Comparison of ENCODE assay signal across 8 cellular contexts in the genomic region with DNA sequence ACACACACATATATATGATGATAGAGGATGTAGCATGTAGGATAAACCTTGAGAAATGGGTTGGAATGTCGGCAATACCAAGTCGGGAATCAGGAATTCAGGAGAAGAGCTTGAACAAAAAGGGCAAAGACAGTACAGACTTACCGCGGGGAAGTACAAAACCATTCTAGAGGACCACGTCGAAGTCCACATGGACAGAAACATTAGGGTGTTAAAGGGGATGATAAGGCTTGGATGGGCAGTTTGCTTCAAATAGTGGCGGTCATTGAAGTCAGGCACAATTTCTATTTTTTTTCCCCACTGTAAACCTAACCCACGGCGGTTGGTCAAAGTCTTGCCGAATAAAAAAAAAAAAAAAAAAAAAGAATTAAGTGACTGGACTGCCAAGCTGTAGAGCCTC. TPM values are rescaled to one million over a fixed set of nuclear protein-coding genes. Genes with fewer than 3 reads are reported as not detected.
DNase-seq lines count a peak whose midpoint lies in the region; ATAC-seq, FAIRE-seq and TF ChIP-seq lines count a peak whose summit lies in the region.

No MANE protein-coding gene starts in this region.

- POLR2A ChIA-PET in AG04449 (lab: Yijun Ruan, JAX), result interaction anchor here (0.6 kb wide), 1 partner anchor 72 kb away, joined by 3 read pairs; no protein-coding TSS in a partner anchor
- POLR2A ChIA-PET in K562 (lab: Yijun Ruan, JAX), result interaction anchor here (0.6 kb wide), 1 partner anchor 990 kb away, joined by 3 read pairs; no protein-coding TSS in a partner anchor

- H3K79me2 ChIP-seq in K562 (ENCODE audit: control insufficient read depth, insufficient read depth, low read length), result peaks cover 76% of the 10 kb centered on the region

- H3K27ac ChIP-seq in HL-60 (replicated peaks) (no peak overlapping the region), K562 (ENCODE audit: extremely low read depth, low read depth, low read length) (peak overlapping the region; percentile 91), mucosa of rectum (ENCODE audit: low read depth in 2 of 2, low read length in 2 of 2) (no peak overlapping the region)

- no peak for TF ChIP-seq POLR2A in K562 (conservative IDR thresholded peaks at IDR 0.05)

- no peak for TF ChIP-seq RAD21 in K562 (CRISPR knock-in tag; conservative IDR thresholded peaks at IDR 0.05 in 1 of 2, IDR thresholded peaks at IDR 0.05 in 1 of 2)

- H3K4me2 ChIP-seq in K562 (ENCODE audit: insufficient read depth, low read length), result peak overlapping the region; percentile 99

- TF ChIP-seq EP300 in K562 (IDR thresholded peaks at IDR 0.05; ENCODE audit: low read length), result no peak

- H4K20me1 ChIP-seq in K562 (replicated peaks; ENCODE audit: control insufficient read depth, insufficient read depth, low read length), result peaks cover 20% of the 10 kb centered on the region

- peaks cover 8 to 31% of the 10 kb centered on the region in 2 experiments for H3K4me1 ChIP-seq in K562 (replicated peaks in 1 of 2; ENCODE audit: control insufficient read depth in 2 of 2, insufficient read depth in 2 of 2, low read length in 2 of 2)
- H3K4me1 ChIP-seq in mucosa of rectum (ENCODE audit: control insufficient read depth in 2 of 2, insufficient read depth in 2 of 2, low read length in 2 of 2), result peaks cover 17 to 18% of the 10 kb centered on the region in 2 donors

- peak overlapping the region; percentile 62 for H3K4me3 ChIP-seq in AG04449 (ENCODE audit: low read depth, low read length)
- peak overlapping the region; percentile 90 for H3K4me3 ChIP-seq in HL-60 (replicated peaks; ENCODE audit: insufficient read depth, low read length)
- peak overlapping the region; percentile 89 for H3K4me3 ChIP-seq in K562
- peak overlapping the region; percentile 72 to 88 for H3K4me3 ChIP-seq in mucosa of rectum (ENCODE audit: low read length in 2 of 2)

- DNase-seq in AG04449 (ENCODE audit: low read depth, low spot score) (no peak), HL-60 (ENCODE audit: low read depth in 1 of 2, low spot score in 1 of 2) (no peak), K562 (ENCODE audit: extremely low read depth in 1 of 4, low spot score in 3 of 4) (peak in 1 of 4 experiments; percentile 38), 8988T (no peak), MV-4-11 (lab: John Stamatoyannopoulos, UW) (no peak)

- H3K9ac ChIP-seq in K562 (ENCODE audit: insufficient read depth in 1 of 2, low read depth in 2 of 2, low read length in 2 of 2) (peak overlapping the region; percentile 83 to 94; a peak in 3 of 4 replicates), mucosa of rectum (ENCODE audit: low read depth in 1 of 2, low read length in 2 of 2) (peak overlapping the region; percentile 66 to 72)

- peaks cover 8% of the 10 kb centered on the region for H3K9me3 ChIP-seq in K562 (replicated peaks; ENCODE audit: control insufficient read depth, insufficient read depth, low read depth, low read length)
- no peaks in the 10 kb centered on the region for H3K9me3 ChIP-seq in mucosa of rectum (ENCODE audit: control insufficient read depth in 2 of 2, low read length in 2 of 2)

- CTCF ChIA-PET in AG04449 (lab: Yijun Ruan, JAX) (interaction anchor here (0.7 to 1.6 kb wide), 3 partner anchors 8 to 213 kb away, joined by 3 to 5 read pairs (median 3); no protein-coding TSS in a partner anchor), K562 (lab: Yijun Ruan, JAX; ENCODE audit: low intra/inter-chr PET ratio) (interaction anchor here (0.6 kb wide), 1 partner anchor 110 kb away, joined by 3 read pairs; no protein-coding TSS in a partner anchor)

- H2AFZ ChIP-seq in K562 (ENCODE audit: low read depth, low read length), result peak overlapping the region; percentile 95

- H3K9me1 ChIP-seq in K562 (ENCODE audit: control insufficient read depth, insufficient read depth, low read length), result no peaks in the 10 kb centered on the region

- FAIRE-seq in K562 (lab: Jason Lieb, UNC), result no peak

- TF ChIP-seq CTCF in AG04449 (IDR thresholded peaks at IDR 0.05; ENCODE audit: insufficient read depth, low read length, missing control alignments) (no peak), HL-60 (IDR thresholded peaks at IDR 0.05; ENCODE audit: insufficient read depth, low read length) (no peak), K562 (IDR thresholded peaks at IDR 0.05 in 2 of 3, conservative IDR thresholded peaks at IDR 0.05 in 1 of 3; ENCODE audit: insufficient read depth in 2 of 3, low read depth in 1 of 3, low read length in 3 of 3) (no peak)

- H3K36me3 ChIP-seq in K562 (ENCODE audit: control insufficient read depth, insufficient read depth, low read length) (peaks cover 35% of the 10 kb centered on the region), mucosa of rectum (ENCODE audit: control insufficient read depth in 2 of 2, insufficient read depth in 2 of 2, low read length in 2 of 2) (peaks cover 0 to 2% of the 10 kb centered on the region in 2 donors)

- in situ Hi-C loops in K562 (cut with MboI), result no loop called here

- H3K27me3 ChIP-seq in HL-60 (ENCODE audit: insufficient read depth, poor library complexity, severe bottlenecking) (no peaks in the 10 kb centered on the region), K562 (ENCODE audit: control insufficient read depth in 2 of 2, insufficient read depth in 2 of 2, low read length in 2 of 2) (no peaks in the 10 kb centered on the region), mucosa of rectum (ENCODE audit: control insufficient read depth in 2 of 2, insufficient read depth in 2 of 2, low read length in 2 of 2) (no peaks in the 10 kb centered on the region)

- BruUV-seq in K562 (replicated peaks; lab: Mats Ljungman, UMichigan), result no TSS peak

- intact Hi-C loops in K562 (cut with micrococcal nuclease), result loop anchor here (2.0 to 10.0 kb wide), 2 partner anchors 70 to 200 kb away; no protein-coding TSS in a partner anchor

- WGBS in K562 (ENCODE audit: insufficient coverage, low coverage, missing lambda C conversion rate), result under 1% methylated on average over 10 of the region's 10 CpGs

- ATAC-seq in K562 (0 out of 3 replicates have a peak, but pooled peaks have one; percentile 4), GM19452 (IDR thresholded peaks at IDR 0.05; ENCODE audit: unreplicated experiment) (no peak), GM18907 (IDR thresholded peaks at IDR 0.05; ENCODE audit: unreplicated experiment) (no peak)

RNA-seq across cellular contexts. Expression of a gene that starts 0.8 kb away (rescaled TPM):
- 15.7 and 44.4 TPM in 2 replicates for total RNA-seq in K562 (2011; cell fraction: chromatin; rRNA removed; ENCODE audit: low replicate concordance)
- total RNA-seq in K562 (2011; cell fraction: nucleolus; rRNA removed), result 14.0 and 18.4 TPM in 2 replicates
- 35.5 and 66.0 TPM in 2 replicates for total RNA-seq in K562 (2011; cell fraction: nucleoplasm; rRNA removed)
- total RNA-seq in K562 (2014; rRNA removed), result 16.3 and 19.0 TPM in 2 replicates
- total RNA-seq in K562 (2014; rRNA removed; fragmentation: Illumina TruSeq; extraction: Trizol), result 38.4 and 43.4 TPM in 2 replicates
- total RNA-seq in K562 (2015; rRNA removed; fragmentation: Illumina TruSeq; extraction: Trizol), result 24.3 and 26.4 TPM in 2 replicates
- total RNA-seq in K562 (2021), result 47.1 and 51.4 TPM in 2 replicates
- 19.7 and 25.9 TPM in 2 replicates for polyA plus RNA-seq in K562 (2011; rRNA removed)
- polyA plus RNA-seq in K562 (2011; cell fraction: cytosol; rRNA removed), result 6.5 and 15.2 TPM in 2 replicates
- 11.0 and 17.4 TPM in 2 replicates for polyA plus RNA-seq in K562 (2011; cell fraction: nucleus; rRNA removed)
- polyA plus RNA-seq in K562 (2012), result 33.3 and 35.9 TPM in 2 replicates
- 45.6 and 53.7 TPM in 2 replicates for polyA plus RNA-seq in K562 (2014; fragmentation: Illumina TruSeq; extraction: Trizol)
- polyA plus RNA-seq in K562 (2014; fragmentation: Nextera tagmentation; extraction: Ambion mirVana), result 10 to 100 TPM; 21.7 to 22.9 TPM
- 29.1 and 29.9 TPM in 2 replicates for polyA plus RNA-seq in K562 (2014; rRNA removed)
- polyA minus RNA-seq in K562 (2011; rRNA and poly(A)+ RNA removed), result 28.2 and 32.5 TPM in 2 replicates
- polyA minus RNA-seq in K562 (2011; cell fraction: cytosol; rRNA and poly(A)+ RNA removed), result 17.9 and 18.1 TPM in 2 replicates
- 8.2 and 16.6 TPM in 2 replicates for polyA minus RNA-seq in K562 (2011; cell fraction: nucleus; rRNA and poly(A)+ RNA removed)
